Comparison of ENCODE assay signal across 1 cellular context in the genomic region with DNA sequence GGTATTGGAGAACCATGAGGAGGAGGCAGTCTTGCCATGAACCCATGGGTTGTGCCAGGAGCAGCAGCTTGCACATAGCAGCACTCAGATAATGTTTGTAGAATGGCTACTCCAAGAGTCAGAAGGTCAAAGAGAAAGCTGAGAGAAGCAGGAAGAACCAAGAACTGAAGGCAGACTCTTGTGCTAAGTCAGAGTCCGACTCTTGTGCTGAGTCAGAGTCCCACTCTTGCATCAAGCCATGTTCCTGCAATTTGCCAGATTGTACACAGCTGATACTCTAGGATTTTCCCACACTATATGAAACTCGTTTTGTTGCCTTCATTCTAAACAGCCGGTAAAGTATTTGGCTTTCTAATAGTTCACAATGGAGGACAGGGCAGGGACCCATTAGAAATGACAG.
TF ChIP-seq lines count a peak whose summit lies in the region.

No MANE protein-coding gene starts in this region.

TF ChIP-seq in H1, 55 proteins besides CTCF, POLR2A, EP300 and RAD21:
- TF ChIP-seq CEBPB (IDR thresholded peaks at IDR 0.05; ENCODE audit: low read depth, low read length) (no peak), CHD2 (IDR thresholded peaks at IDR 0.05; ENCODE audit: low read length) (no peak), MAFK (IDR thresholded peaks at IDR 0.05; ENCODE audit: low read depth, low read length) (peak; percentile 5; the same call in 1 of the 2 replicates), NRF1 (IDR thresholded peaks at IDR 0.05; ENCODE audit: low read depth, low read length) (no peak), KDM4A (IDR thresholded peaks at IDR 0.05; ENCODE audit: low read depth, low read length, severe bottlenecking) (no peak), BACH1 (IDR thresholded peaks at IDR 0.05; ENCODE audit: low read length) (peak; percentile 74)
TF ChIP-seq in H1: peak in this region for 2.
